Comparison of ENCODE assay signal across 8 cellular contexts in genomic region chr14:54627325-54627717, GRCh38.
DNase-seq lines count a peak whose midpoint lies in the region; ATAC-seq and TF ChIP-seq lines count a peak whose summit lies in the region.

No MANE protein-coding gene starts in this region.

- H3K36me3 Mint-ChIP-seq in activated CD8-positive, alpha-beta memory T cell treated with anti-CD3 and anti-CD28 coated beads, Interleukin-2, amount 10 ng/mL, durations not matched to agents 7 days and 5 days, result peaks cover 1% of the 10 kb centered on the region
- H3K36me3 Mint-ChIP-seq in nephron progenitor cell (ENCODE audit: low read depth), result no peaks in the 10 kb centered on the region

- CTCF ChIA-PET in activated CD8-positive, alpha-beta memory T cell treated with anti-CD3 and anti-CD28 coated beads, Interleukin-2, amount 10 ng/mL, durations not matched to agents 7 days and 5 days (lab: Charles Lee), result interaction anchor here (0.6 to 1.7 kb wide), 12 partner anchors 9 to 148 kb away, joined by 3 to 6 read pairs (median 4); no protein-coding TSS in a partner anchor

- no peaks in the 10 kb centered on the region for H3K9me3 Mint-ChIP-seq in activated CD8-positive, alpha-beta memory T cell treated with anti-CD3 and anti-CD28 coated beads, Interleukin-2, amount 10 ng/mL, durations not matched to agents 7 days and 5 days (ENCODE audit: low read depth)
- H3K9me3 Mint-ChIP-seq in nephron progenitor cell, result peaks cover 3% of the 10 kb centered on the region

- no peak for TF ChIP-seq CTCF in choroid plexus epithelial cell (conservative IDR thresholded peaks at IDR 0.05; ENCODE audit: low read depth, low read length)
- TF ChIP-seq CTCF in nephron progenitor cell (IDR thresholded peaks at IDR 0.05), result no peak

- H3K4me1 Mint-ChIP-seq in activated CD8-positive, alpha-beta memory T cell treated with anti-CD3 and anti-CD28 coated beads, Interleukin-2, amount 10 ng/mL, durations not matched to agents 7 days and 5 days, result peaks cover 37% of the 10 kb centered on the region
- H3K4me1 Mint-ChIP-seq in nephron progenitor cell, result peaks cover 42% of the 10 kb centered on the region

- peak overlapping the region; percentile 53 for H3K4me3 Mint-ChIP-seq in activated CD8-positive, alpha-beta memory T cell treated with anti-CD3 and anti-CD28 coated beads, Interleukin-2, amount 10 ng/mL, durations not matched to agents 7 days and 5 days
- H3K4me3 Mint-ChIP-seq in nephron progenitor cell, result peak overlapping the region; percentile 46

- H3K27me3 Mint-ChIP-seq in activated CD8-positive, alpha-beta memory T cell treated with anti-CD3 and anti-CD28 coated beads, Interleukin-2, amount 10 ng/mL, durations not matched to agents 7 days and 5 days, result no peaks in the 10 kb centered on the region
- H3K27me3 Mint-ChIP-seq in nephron progenitor cell (ENCODE audit: low read depth, poor library complexity), result peaks cover 6% of the 10 kb centered on the region

- peak overlapping the region; percentile 85 for H3K27ac Mint-ChIP-seq in activated CD8-positive, alpha-beta memory T cell treated with anti-CD3 and anti-CD28 coated beads, Interleukin-2, amount 10 ng/mL, durations not matched to agents 7 days and 5 days
- H3K27ac Mint-ChIP-seq in nephron progenitor cell, result peak overlapping the region; percentile 78

- ATAC-seq in activated CD8-positive, alpha-beta memory T cell treated with anti-CD3 and anti-CD28 coated beads, Interleukin-2, amount 10 ng/mL, durations not matched to agents 7 days and 5 days, result peak; percentile 61
- peak; percentile 17 for ATAC-seq in HG03196 (IDR thresholded peaks at IDR 0.05; ENCODE audit: unreplicated experiment)

- peak; percentile 43 for DNase-seq in activated CD8-positive, alpha-beta memory T cell treated with anti-CD3 and anti-CD28 coated beads, Interleukin-2, amount 10 ng/mL, durations not matched to agents 7 days and 5 days
- no peak for DNase-seq in activated CD8-positive, alpha-beta memory T cell treated with anti-CD3 and anti-CD28 coated beads, Interleukin-2, amount 50 U/mL, for 48 hours
- DNase-seq in choroid plexus epithelial cell (ENCODE audit: low read depth) (no peak), nephron progenitor cell (no peak), T-helper 9 cell (no peak), NCI-H2081 treated with DMSO at 0.1 percent for 48 hours (lab: John Stamatoyannopoulos, UW) (no peak), occipital lobe (lab: John Stamatoyannopoulos, UW) (no peak)

- peak overlapping the region; percentile 47 for H3K4me3 ChIP-seq in choroid plexus epithelial cell (ENCODE audit: low read depth, low read length)
